11 cellular contexts compared by ENCODE assay signal in the genomic region with DNA sequence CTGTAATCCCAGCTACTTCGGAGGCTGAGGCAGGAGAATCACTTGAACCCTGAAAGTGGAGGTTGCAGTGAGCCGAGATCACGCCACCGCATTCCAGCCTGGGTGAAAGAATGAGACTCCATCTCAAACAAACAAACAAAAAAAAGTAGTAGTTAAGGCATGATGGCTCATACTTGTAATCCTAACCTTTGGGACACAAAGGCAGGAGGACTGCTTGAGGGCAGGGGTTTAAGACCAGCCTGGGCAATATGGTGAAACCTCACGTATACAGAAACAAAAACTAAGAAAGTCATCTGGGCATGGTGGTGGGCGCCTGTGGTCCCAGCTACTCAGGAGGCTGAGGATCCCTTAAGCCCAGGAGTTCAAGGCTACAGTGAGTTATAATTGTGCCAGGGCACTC. TPM values are rescaled to one million over a fixed set of nuclear protein-coding genes. Genes with fewer than 3 reads are reported as not detected.
DNase-seq lines count a peak whose midpoint lies in the region; ATAC-seq and TF ChIP-seq lines count a peak whose summit lies in the region.
"Had no signal": no experiment of that assay in that cellular context is flagged by ENCODE, and none has a peak within 500 bp of the region (broad histone marks: within the 10 kb centered on the region; RNA-seq: fewer than 3 reads in every experiment).

No MANE protein-coding gene starts in this region.

- no peak for DNase-seq in CD4-positive, alpha-beta T cell
- no peak for DNase-seq in mesothelial cell of epicardium (ENCODE audit: low spot score in 2 of 2, unreplicated experiment in 2 of 2)
- DNase-seq in ureter (ENCODE audit: low spot score): no peak
- DNase-seq: NCI-H446 treated with DMSO at 0.1 percent for 48 hours had no signal

- POLR2A ChIA-PET in CD4-positive, alpha-beta T cell (lab: Charles Lee): no interaction called here

- TF ChIP-seq CTCF in CD4-positive, alpha-beta T cell (IDR thresholded peaks at IDR 0.05): no peak
- no peak for TF ChIP-seq CTCF in mesothelial cell of epicardium (IDR thresholded peaks at IDR 0.05; ENCODE audit: unreplicated experiment)

- CTCF ChIA-PET in CD4-positive, alpha-beta T cell (lab: Charles Lee): interaction anchor here (1.1 kb wide), 1 partner anchor 57 kb away, joined by 5 read pairs; no protein-coding TSS in a partner anchor

- no peak overlapping the region for H3K27ac ChIP-seq in CD4-positive, alpha-beta T cell (ENCODE audit: low read depth, low read length)
- H3K27ac ChIP-seq in HUES64 (ENCODE audit: low read depth, low read length): no peak overlapping the region

- peak overlapping the region; percentile 96; the same call in 1 of the 2 replicates for H3K9ac ChIP-seq in HUES64 (ENCODE audit: low read depth, low read length)
- H3K9ac ChIP-seq: parathyroid adenoma had no signal

- no peaks in the 10 kb centered on the region for H3K27me3 ChIP-seq in CD4-positive, alpha-beta T cell (ENCODE audit: control insufficient read depth, insufficient read depth, low read length)
- no peaks in the 10 kb centered on the region for H3K27me3 ChIP-seq in HUES64 (ENCODE audit: insufficient read depth, low read length)
- H3K27me3 ChIP-seq: vagina had no signal

- ATAC-seq in CD4-positive, alpha-beta T cell (ENCODE audit: poor library complexity): no peak
- ATAC-seq in activated T-helper 17 cell treated with anti-CD3 and anti-CD28 coated beads, Interleukin-2, amount 50 U/mL, for 72 hours (replicated peaks): peak; percentile 13
- ATAC-seq in HG03159 (IDR thresholded peaks at IDR 0.05; ENCODE audit: unreplicated experiment) (no peak), HG02981 (IDR thresholded peaks at IDR 0.05; ENCODE audit: unreplicated experiment) (no peak), GM21515 (IDR thresholded peaks at IDR 0.05; ENCODE audit: unreplicated experiment) (no peak)

- peaks cover 34% of the 10 kb centered on the region for H3K4me1 Mint-ChIP-seq in CD4-positive, alpha-beta T cell (ENCODE audit: low read depth)
- H3K4me1 Mint-ChIP-seq in activated T-helper 17 cell treated with anti-CD3 and anti-CD28 coated beads, Interleukin-2, amount 50 U/mL, for 72 hours: peaks cover 22% of the 10 kb centered on the region
- peaks cover 8% of the 10 kb centered on the region for H3K4me1 Mint-ChIP-seq in mesothelial cell of epicardium

- intact Hi-C loops in CD4-positive, alpha-beta T cell (cut with DNase I, micrococcal nuclease): loop anchor here in 1 of 2 experiments (5.0 kb wide), 1 partner anchor 86 kb away; a partner anchor contains a TSS

- no peaks in the 10 kb centered on the region for H3K27me3 Mint-ChIP-seq in CD4-positive, alpha-beta T cell
- no peaks in the 10 kb centered on the region for H3K27me3 Mint-ChIP-seq in activated T-helper 17 cell treated with anti-CD3 and anti-CD28 coated beads, Interleukin-2, amount 50 U/mL, for 72 hours
- no peaks in the 10 kb centered on the region for H3K27me3 Mint-ChIP-seq in mesothelial cell of epicardium (ENCODE audit: low read depth)

- peak overlapping the region; percentile 92; the same call in 1 of the 2 replicates for H3K4me3 ChIP-seq in HUES64 (ENCODE audit: low read length)

- WGBS in HUES64: 96% methylated on average over 6 of the region's 6 CpGs

- H3K36me3 ChIP-seq in HUES64 (ENCODE audit: insufficient read depth, low read length): peaks cover 17% of the 10 kb centered on the region
- H3K36me3 ChIP-seq: vagina had no signal

- H3K4me1 ChIP-seq in HUES64 (ENCODE audit: insufficient read depth, low read length): no peaks in the 10 kb centered on the region
- H3K4me1 ChIP-seq: parathyroid adenoma had no signal

- peak overlapping the region; percentile 70 for H3K4me3 Mint-ChIP-seq in CD4-positive, alpha-beta T cell
- peak overlapping the region; percentile 92 for H3K4me3 Mint-ChIP-seq in activated T-helper 17 cell treated with anti-CD3 and anti-CD28 coated beads, Interleukin-2, amount 50 U/mL, for 72 hours
- peak overlapping the region; percentile 91 for H3K4me3 Mint-ChIP-seq in mesothelial cell of epicardium

- H3K9me3 Mint-ChIP-seq in CD4-positive, alpha-beta T cell: no peaks in the 10 kb centered on the region
- H3K9me3 Mint-ChIP-seq in activated T-helper 17 cell treated with anti-CD3 and anti-CD28 coated beads, Interleukin-2, amount 50 U/mL, for 72 hours: no peaks in the 10 kb centered on the region
- H3K9me3 Mint-ChIP-seq in mesothelial cell of epicardium: no peaks in the 10 kb centered on the region

- H3K9me3 ChIP-seq in CD4-positive, alpha-beta T cell (ENCODE audit: control insufficient read depth, low read length): no peaks in the 10 kb centered on the region
- H3K9me3 ChIP-seq in HUES64 (ENCODE audit: insufficient read depth, low read depth, low read length): no peaks in the 10 kb centered on the region
- H3K9me3 ChIP-seq: vagina had no signal

- H3K27ac Mint-ChIP-seq in CD4-positive, alpha-beta T cell: no peak overlapping the region
- peak overlapping the region; percentile 75 for H3K27ac Mint-ChIP-seq in activated T-helper 17 cell treated with anti-CD3 and anti-CD28 coated beads, Interleukin-2, amount 50 U/mL, for 72 hours
- no peak overlapping the region for H3K27ac Mint-ChIP-seq in mesothelial cell of epicardium

- H3K36me3 Mint-ChIP-seq in CD4-positive, alpha-beta T cell (ENCODE audit: low read depth): peaks cover 21% of the 10 kb centered on the region
- H3K36me3 Mint-ChIP-seq in activated T-helper 17 cell treated with anti-CD3 and anti-CD28 coated beads, Interleukin-2, amount 50 U/mL, for 72 hours (ENCODE audit: low read depth): peaks cover 65% of the 10 kb centered on the region
- H3K36me3 Mint-ChIP-seq in mesothelial cell of epicardium: peaks cover 2% of the 10 kb centered on the region

RNA-seq across cellular contexts. Expression of a gene that starts 1.8 kb away (rescaled TPM):
- total RNA-seq in CD4-positive, alpha-beta T cell: 100 to 1,000 TPM; 159 to 160 TPM
- polyA plus RNA-seq in HUES64 (2013, experiment 1 of 2): 120 TPM
- polyA plus RNA-seq in HUES64 (2013, experiment 2 of 2): 116 TPM
- total RNA-seq in activated T-helper 17 cell treated with anti-CD3 and anti-CD28 coated beads, Interleukin-2, amount 50 U/mL, for 72 hours: 100 to 1,000 TPM; 300 to 434 TPM
- total RNA-seq in mesothelial cell of epicardium: 110 to 115 TPM (median 112 TPM) in 3 replicates
- 61.1 TPM for total RNA-seq in ureter

RNA-seq across cellular contexts. Expression of a gene that starts 38.2 kb away (rescaled TPM):
- 10 to 100 TPM; 14.6 to 17.2 TPM for total RNA-seq in CD4-positive, alpha-beta T cell
- polyA plus RNA-seq in HUES64 (2013, experiment 1 of 2): 6.9 TPM
- polyA plus RNA-seq in HUES64 (2013, experiment 2 of 2): 9.1 TPM
- 10 to 100 TPM in 1 of 2 donors, 1 to 10 TPM in 1; 7.9 to 17.1 TPM for total RNA-seq in activated T-helper 17 cell treated with anti-CD3 and anti-CD28 coated beads, Interleukin-2, amount 50 U/mL, for 72 hours
- 34.6 to 36.9 TPM (median 34.9 TPM) in 3 replicates for total RNA-seq in mesothelial cell of epicardium
- 10.9 TPM for total RNA-seq in ureter

RNA-seq across cellular contexts. Expression of a gene that starts 59.1 kb away (rescaled TPM):
- total RNA-seq in CD4-positive, alpha-beta T cell: 10 to 100 TPM; 44.6 to 47.3 TPM
- polyA plus RNA-seq in HUES64 (2013, experiment 1 of 2): 63.1 TPM
- 57.9 TPM for polyA plus RNA-seq in HUES64 (2013, experiment 2 of 2)
- total RNA-seq in activated T-helper 17 cell treated with anti-CD3 and anti-CD28 coated beads, Interleukin-2, amount 50 U/mL, for 72 hours: 100 to 1,000 TPM in 1 of 2 donors, 10 to 100 TPM in 1; 61.1 to 142 TPM
- 54.1 to 57.4 TPM (median 54.4 TPM) in 3 replicates for total RNA-seq in mesothelial cell of epicardium
- total RNA-seq in ureter: 65.3 TPM
